In genomic region chr11:17276236-17277023, GRCh38 we compare ENCODE assay signal across 8 cellular contexts. TPM values are rescaled to one million over a fixed set of nuclear protein-coding genes. Genes with fewer than 3 reads are reported as not detected.
DNase-seq lines count a peak whose midpoint lies in the region; ATAC-seq and TF ChIP-seq lines count a peak whose summit lies in the region.

NUCB2 (plus strand) TSS chr11:17276739; CDS start chr11:17295324, 18,585 bp downstream.

- H3K36me3 Mint-ChIP-seq in activated CD4-positive, alpha-beta memory T cell treated with anti-CD3 and anti-CD28 coated beads for 36 hours = peaks cover under 1% of the 10 kb centered on the region

- TF ChIP-seq RAD21 in liver (IDR thresholded peaks at IDR 0.05) = no peak

- peak within 1 kb of the TSS; percentile 57 to 98 (median 90) for H3K4me3 ChIP-seq in dorsolateral prefrontal cortex
- H3K4me3 ChIP-seq in liver (ENCODE audit: low read depth in 1 of 3, low read length in 3 of 3) = peak within 1 kb of the TSS; percentile 86 to 92 (median 86)

- H3K9me3 Mint-ChIP-seq in activated CD4-positive, alpha-beta memory T cell treated with anti-CD3 and anti-CD28 coated beads for 36 hours = no peaks in the 10 kb centered on the region

- peaks cover 0 to 7% (median 4%) of the 10 kb centered on the region in 4 donors for H3K4me1 ChIP-seq in liver (ENCODE audit: control insufficient read depth in 4 of 4, insufficient read depth in 4 of 4, low read length in 3 of 4)

- DNase-seq in CD1c-positive myeloid dendritic cell (ENCODE audit: extremely low spot score) (peak; percentile 97), NCI-H82 treated with DMSO at 0.1 percent for 48 hours (lab: John Stamatoyannopoulos, UW; ENCODE audit: unreplicated experiment) (peak; percentile 80), dorsolateral prefrontal cortex (peak; percentile 95 to 99 (median 97))
- DNase-seq in activated CD4-positive, alpha-beta memory T cell treated with anti-CD3 and anti-CD28 coated beads for 36 hours = peak; percentile 97
- peak; percentile 96 for DNase-seq in stimulated activated CD4-positive, alpha-beta T cell treated with anti-CD3 and anti-CD28 coated beads, Interleukin-4, amount 100 ng/mL, for 24 hours

- under 1% methylated on average over 75 of the region's 75 CpGs for WGBS in liver

- H3K27ac ChIP-seq in dorsolateral prefrontal cortex = peak within 1 kb of the TSS; percentile 69 to 98 (median 90)
- H3K27ac ChIP-seq in liver (ENCODE audit: low read depth in 1 of 2, low read length in 2 of 2) = peak within 1 kb of the TSS; percentile 67 to 78

- TF ChIP-seq CTCF in dorsolateral prefrontal cortex (IDR thresholded peaks at IDR 0.05 in 54 of 56, conservative IDR thresholded peaks at IDR 0.05 in 2 of 56; ENCODE audit: low read depth in 1 of 56, partially characterized antibody in 56 of 56) = peak in 39 of 56 donors; percentile 4 to 60 (median 32)
- no peak for TF ChIP-seq CTCF in liver (IDR thresholded peaks at IDR 0.05; ENCODE audit: low read depth, low read length, missing input control)

- H3K27ac Mint-ChIP-seq in activated CD4-positive, alpha-beta memory T cell treated with anti-CD3 and anti-CD28 coated beads for 36 hours = peak within 1 kb of the TSS; percentile 87

- no peaks in the 10 kb centered on the region for H3K27me3 Mint-ChIP-seq in activated CD4-positive, alpha-beta memory T cell treated with anti-CD3 and anti-CD28 coated beads for 36 hours

- no peaks in the 10 kb centered on the region for H3K36me3 ChIP-seq in liver (ENCODE audit: control insufficient read depth in 4 of 4, insufficient read depth in 3 of 4, low read depth in 1 of 4, low read length in 3 of 4)

- no peaks in the 10 kb centered on the region for H3K9me3 ChIP-seq in liver (ENCODE audit: control insufficient read depth in 4 of 4, low read length in 3 of 4)

- peak within 1 kb of the TSS; percentile 89 for H3K4me3 Mint-ChIP-seq in activated CD4-positive, alpha-beta memory T cell treated with anti-CD3 and anti-CD28 coated beads for 36 hours

- ATAC-seq in GM19438 (IDR thresholded peaks at IDR 0.05; ENCODE audit: low read depth, unreplicated experiment) (peak; percentile 97), HG03575 (IDR thresholded peaks at IDR 0.05; ENCODE audit: extremely low read depth, insufficient number of reproducible peaks, low FRiP score, unreplicated experiment) (peak; percentile 65)

- intact Hi-C loops in activated CD4-positive, alpha-beta memory T cell treated with anti-CD3 and anti-CD28 coated beads for 36 hours (cut with micrococcal nuclease) = loop anchor here (1.0 to 10.0 kb wide), 7 partner anchors 9 to 538 kb away; partner anchors contain the start of genes C11orf58 and RPS13
- intact Hi-C loops in dorsolateral prefrontal cortex (cut with DNase I) = loop anchor here (2.0 to 10.0 kb wide), 6 partner anchors 69 to 228 kb away; partner anchors contain the start of genes PIK3C2A (in 2 of the 2) and RPS13 (in 2 of the 2)

- H3K27me3 ChIP-seq in dorsolateral prefrontal cortex (no peaks in the 10 kb centered on the region), liver (ENCODE audit: control insufficient read depth in 4 of 4, insufficient read depth in 4 of 4, low read length in 3 of 4) (no peaks in the 10 kb centered on the region)

- peaks cover 32% of the 10 kb centered on the region for H3K4me1 Mint-ChIP-seq in activated CD4-positive, alpha-beta memory T cell treated with anti-CD3 and anti-CD28 coated beads for 36 hours (ENCODE audit: low read depth)

- CTCF ChIA-PET in activated CD4-positive, alpha-beta memory T cell treated with anti-CD3 and anti-CD28 coated beads for 36 hours (lab: Charles Lee) = interaction anchor here (0.6 to 2.9 kb wide), 9 partner anchors 9 to 179 kb away, joined by 3 to 13 read pairs (median 3); partner anchors contain the start of gene KCNJ11

- peak within 1 kb of the TSS; percentile 70 to 81 for H3K9ac ChIP-seq in liver (ENCODE audit: low read depth in 1 of 2, low read length in 2 of 2)

- POLR2A ChIA-PET in activated CD4-positive, alpha-beta memory T cell treated with anti-CD3 and anti-CD28 coated beads for 36 hours (lab: Charles Lee) = interaction anchor here (1.3 to 2.1 kb wide), 2 partner anchors 20 to 87 kb away, joined by 3 to 8 read pairs; no protein-coding TSS in a partner anchor

TF ChIP-seq in liver, 16 proteins besides CTCF, POLR2A, EP300 and RAD21:
- TF ChIP-seq RXRA (IDR thresholded peaks at IDR 0.05) = peak in 1 of 2 donors; percentile 25
- TF ChIP-seq, protein P1, sequence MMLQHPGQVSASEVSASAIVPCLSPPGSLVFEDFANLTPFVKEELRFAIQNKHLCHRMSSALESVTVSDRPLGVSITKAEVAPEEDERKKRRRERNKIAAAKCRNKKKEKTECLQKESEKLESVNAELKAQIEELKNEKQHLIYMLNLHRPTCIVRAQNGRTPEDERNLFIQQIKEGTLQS (IDR thresholded peaks at IDR 0.05) = no peak
- peak; percentile 56 for TF ChIP-seq REST (IDR thresholded peaks at IDR 0.05)
- no peak for TF ChIP-seq FOXA2 (IDR thresholded peaks at IDR 0.05)
- TF ChIP-seq NR2F2 (IDR thresholded peaks at IDR 0.05) = peak; percentile 17
- TF ChIP-seq GABPA (IDR thresholded peaks at IDR 0.05 in 1 of 2, conservative IDR thresholded peaks at IDR 0.05 in 1 of 2) = no peak
- TF ChIP-seq YY1 (IDR thresholded peaks at IDR 0.05) = no peak
- TF ChIP-seq SP1 (IDR thresholded peaks at IDR 0.05) = peak; percentile 91
- peak; percentile 74 to 90 for TF ChIP-seq EGR1 (IDR thresholded peaks at IDR 0.05; ENCODE audit: low read depth in 2 of 2)
- TF ChIP-seq, protein P2, sequence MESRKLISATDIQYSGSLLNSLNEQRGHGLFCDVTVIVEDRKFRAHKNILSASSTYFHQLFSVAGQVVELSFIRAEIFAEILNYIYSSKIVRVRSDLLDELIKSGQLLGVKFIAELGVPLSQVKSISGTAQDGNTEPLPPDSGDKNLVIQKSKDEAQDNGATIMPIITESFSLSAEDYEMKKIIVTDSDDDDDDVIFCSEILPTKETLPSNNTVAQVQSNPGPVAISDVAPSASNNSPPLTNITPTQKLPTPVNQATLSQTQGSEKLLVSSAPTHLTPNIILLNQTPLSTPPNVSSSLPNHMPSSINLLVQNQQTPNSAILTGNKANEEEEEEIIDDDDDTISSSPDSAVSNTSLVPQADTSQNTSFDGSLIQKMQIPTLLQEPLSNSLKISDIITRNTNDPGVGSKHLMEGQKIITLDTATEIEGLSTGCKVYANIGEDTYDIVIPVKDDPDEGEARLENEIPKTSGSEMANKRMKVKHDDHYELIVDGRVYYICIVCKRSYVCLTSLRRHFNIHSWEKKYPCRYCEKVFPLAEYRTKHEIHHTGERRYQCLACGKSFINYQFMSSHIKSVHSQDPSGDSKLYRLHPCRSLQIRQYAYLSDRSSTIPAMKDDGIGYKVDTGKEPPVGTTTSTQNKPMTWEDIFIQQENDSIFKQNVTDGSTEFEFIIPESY (IDR thresholded peaks at IDR 0.05) = no peak

RNA-seq across cellular contexts. Expression of gene NUCB2, which starts in this region (rescaled TPM):
- 10 to 100 TPM; 38.1 to 38.2 TPM for total RNA-seq in activated CD4-positive, alpha-beta memory T cell treated with anti-CD3 and anti-CD28 coated beads for 36 hours
- total RNA-seq in dorsolateral prefrontal cortex (10 to 100 TPM; 29.3 to 67.4 (median 44.9) TPM), liver (100 to 1,000 TPM in 1 of 2 donors, 10 to 100 TPM in 1; 68.5 to 112 TPM)
- polyA plus RNA-seq in liver = 100 to 1,000 TPM in 1 of 2 donors, 10 to 100 TPM in 1; 94.6 to 111 TPM

Comparison
In these comparisons a context has a peak if more than half of its experiments do, and no peak if none do; other contexts are left out.
1. Peak in every context shown above with its lines: DNase-seq, ATAC-seq, H3K4me3 ChIP-seq and H3K27ac ChIP-seq.